8 cellular contexts compared by ENCODE assay signal in genomic region chr1:212667223-212668139, GRCh38. TPM values are rescaled to one million over a fixed set of nuclear protein-coding genes. Genes with fewer than 3 reads are reported as not detected.
DNase-seq lines count a peak whose midpoint lies in the region; ATAC-seq and TF ChIP-seq lines count a peak whose summit lies in the region.

No MANE protein-coding gene starts in this region.

- H3K9ac ChIP-seq in KMS-11 = no peak overlapping the region
- H3K9ac ChIP-seq in smooth muscle cell (ENCODE audit: low read depth) = peak overlapping the region; percentile 94

- H3K4me3 ChIP-seq in GM12865 (ENCODE audit: low read depth, low read length) = no peak overlapping the region
- H3K4me3 ChIP-seq in KMS-11 (IDR thresholded peaks at IDR 0.05; ENCODE audit: insufficient read depth, low read depth, low read length) = no peak overlapping the region
- H3K4me3 ChIP-seq in right atrium auricular region = no peak overlapping the region
- H3K4me3 ChIP-seq in smooth muscle cell = peak overlapping the region; percentile 25

- peak overlapping the region; percentile 26; the same call in 1 of the 2 replicates for H3K4me2 ChIP-seq in KMS-11
- peak overlapping the region; percentile 79 for H3K4me2 ChIP-seq in smooth muscle cell

- H3K9me3 ChIP-seq in right atrium auricular region (no peaks in the 10 kb centered on the region), smooth muscle cell (replicated peaks; ENCODE audit: low read depth) (no peaks in the 10 kb centered on the region)

- H3K36me3 ChIP-seq in KMS-11 (ENCODE audit: insufficient read depth) (no peaks in the 10 kb centered on the region), right atrium auricular region (no peaks in the 10 kb centered on the region), smooth muscle cell (ENCODE audit: low read depth) (no peaks in the 10 kb centered on the region)

- H3K4me1 ChIP-seq in KMS-11 (ENCODE audit: low read depth, poor library complexity, severe bottlenecking) = peaks cover 11% of the 10 kb centered on the region
- H3K4me1 ChIP-seq in right atrium auricular region = peaks cover 0 to 24% of the 10 kb centered on the region in 2 donors
- peaks cover 7% of the 10 kb centered on the region for H3K4me1 ChIP-seq in smooth muscle cell (ENCODE audit: low read depth)

- no peaks in the 10 kb centered on the region for H4K20me1 ChIP-seq in KMS-11 (ENCODE audit: insufficient read depth)
- no peaks in the 10 kb centered on the region for H4K20me1 ChIP-seq in smooth muscle cell (ENCODE audit: low read depth)

- H2AFZ ChIP-seq in KMS-11 (ENCODE audit: low read depth) (no peak overlapping the region), smooth muscle cell (ENCODE audit: low read depth) (peak overlapping the region; percentile 0)

- no peak overlapping the region for H3K27ac ChIP-seq in KMS-11
- H3K27ac ChIP-seq in right atrium auricular region = peak overlapping the region; percentile 73 to 83
- peak overlapping the region; percentile 99 for H3K27ac ChIP-seq in smooth muscle cell (ENCODE audit: low read depth)

- no peaks in the 10 kb centered on the region for H3K27me3 ChIP-seq in KMS-11 (ENCODE audit: insufficient read depth, low read depth)
- no peaks in the 10 kb centered on the region for H3K27me3 ChIP-seq in right atrium auricular region
- H3K27me3 ChIP-seq in smooth muscle cell (ENCODE audit: low read depth) = no peaks in the 10 kb centered on the region

- no peak for TF ChIP-seq CTCF in GM12865 (IDR thresholded peaks at IDR 0.05; ENCODE audit: insufficient read depth, low read depth, low read length, missing control alignments)
- no peak for TF ChIP-seq CTCF in KMS-11 (conservative IDR thresholded peaks at IDR 0.05; ENCODE audit: low read depth, low read length)
- no peak for TF ChIP-seq CTCF in right atrium auricular region (IDR thresholded peaks at IDR 0.05)
- no peak for TF ChIP-seq CTCF in smooth muscle cell (IDR thresholded peaks at IDR 0.05; ENCODE audit: borderline replicate concordance, insufficient read depth, poor library complexity, severe bottlenecking)

- H3F3A ChIP-seq in smooth muscle cell (ENCODE audit: low read depth) = peaks cover 17% of the 10 kb centered on the region

- no peaks in the 10 kb centered on the region for H3K79me2 ChIP-seq in KMS-11 (ENCODE audit: insufficient read depth, low read depth)
- H3K79me2 ChIP-seq in smooth muscle cell (ENCODE audit: low read depth) = no peaks in the 10 kb centered on the region

- peak; percentile 49 for DNase-seq in GM12865 (ENCODE audit: low read depth)
- DNase-seq in amniotic epithelial cell (ENCODE audit: low read depth) = peak; percentile 91
- DNase-seq in right atrium auricular region (ENCODE audit: low spot score) = peak; percentile 78
- no peak for DNase-seq in smooth muscle cell (lab: John Stamatoyannopoulos, UW; ENCODE audit: unreplicated experiment)
- DNase-seq in activated CD4-positive, CD25-positive, alpha-beta regulatory T cell treated with anti-CD3 and anti-CD28 coated beads, Interleukin-2, amount 50 U/mL, for 72 hours = no peak

- 19% methylated on average over 8 of the region's 9 CpGs for WGBS in smooth muscle cell (ENCODE audit: low lambda C conversion rate)

- ATAC-seq in GM19395 (IDR thresholded peaks at IDR 0.05; ENCODE audit: unreplicated experiment) (no peak), GM19023 (IDR thresholded peaks at IDR 0.05; ENCODE audit: unreplicated experiment) (no peak)

RNA-seq across cellular contexts. Expression of gene BATF3, which starts 32.2 kb away (rescaled TPM):
- total RNA-seq in right atrium auricular region (1 to 10 TPM in 1 of 2 donors, under 1 TPM in 1; 0.96 to 3.3 TPM), smooth muscle cell (0.45 and 5.8 TPM in 2 replicates)
- 11.5 and 12.1 TPM in 2 replicates for polyA plus RNA-seq in smooth muscle cell

RNA-seq across cellular contexts. Expression of gene ATF3, which starts 58.9 kb away (rescaled TPM):
- total RNA-seq in right atrium auricular region = 10 to 100 TPM; 12.6 to 27.6 TPM
- 229 and 231 TPM in 2 replicates for total RNA-seq in smooth muscle cell
- 152 and 268 TPM in 2 replicates for polyA plus RNA-seq in smooth muscle cell

Comparison
In these comparisons a context has a peak if more than half of its experiments do, and no peak if none do; other contexts are left out.
1. DNase-seq: peak in GM12865 (single experiment), amniotic epithelial cell (single experiment) and right atrium auricular region (single experiment); none in smooth muscle cell (single experiment) and activated CD4-positive, CD25-positive, alpha-beta regulatory T cell treated with anti-CD3 and anti-CD28 coated beads, Interleukin-2, amount 50 U/mL, for 72 hours (single experiment).